ENCODE assay signal across 10 cellular contexts in the genomic region with DNA sequence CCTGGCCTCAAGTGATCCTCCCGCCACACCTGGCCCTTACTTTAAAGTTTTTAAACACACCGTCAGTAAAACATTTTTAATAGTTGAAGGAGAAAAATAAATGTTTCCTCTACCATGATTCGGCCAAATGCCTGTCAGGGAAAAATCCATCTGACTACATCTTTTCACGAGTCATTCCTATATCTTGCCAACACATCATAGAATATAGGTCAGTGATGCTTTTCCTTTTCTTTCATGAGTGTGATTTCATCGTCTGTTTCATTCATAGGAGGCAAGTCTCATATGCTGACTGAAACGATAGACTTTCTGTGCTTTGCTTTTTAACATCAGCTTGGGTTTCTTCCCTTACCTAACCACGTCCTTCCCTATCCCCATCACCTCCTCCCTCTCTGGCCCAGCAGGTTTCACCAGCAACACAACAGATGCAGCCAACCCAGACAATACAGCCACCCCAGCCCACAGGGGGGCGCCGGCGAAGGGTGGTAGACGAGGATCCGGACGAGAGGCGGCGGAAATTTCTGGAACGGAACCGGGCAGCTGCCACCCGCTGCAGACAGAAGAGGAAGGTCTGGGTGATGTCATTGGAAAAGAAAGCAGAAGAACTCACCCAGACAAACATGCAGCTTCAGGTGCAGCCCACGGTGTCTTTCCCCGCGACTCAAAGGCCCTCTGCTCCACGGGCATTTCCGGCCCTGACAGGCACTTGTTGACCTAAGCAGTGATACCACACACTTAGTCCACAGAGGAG.
DNase-seq lines count a peak whose midpoint lies in the region; ATAC-seq and TF ChIP-seq lines count a peak whose summit lies in the region.
"Had no signal": no experiment of that assay in that cellular context is flagged by ENCODE, and none has a peak within 500 bp of the region (broad histone marks: within the 10 kb centered on the region; RNA-seq: fewer than 3 reads in every experiment).

No MANE protein-coding gene starts in this region.

- no peaks in the 10 kb centered on the region for H3K9me3 Mint-ChIP-seq in activated T-helper 1 cell treated with anti-CD3 and anti-CD28 coated beads, Interleukin-12 subunit alpha, Interleukin-12 subunit beta, Interleukin-2, Interleukin-4 antibody, amounts not matched to agents 30 ng/mL and 10 ng/mL and 1 ng/mL, durations not matched to agents 14 hours and 24 hours and 36 hours

- TF ChIP-seq CTCF in LNCAP (IDR thresholded peaks at IDR 0.05): 0 out of 2 replicates have a peak, but pooled peaks have one; percentile 10
- no peak for TF ChIP-seq CTCF in colonic mucosa (IDR thresholded peaks at IDR 0.05)

- no peaks in the 10 kb centered on the region for H3K4me1 Mint-ChIP-seq in activated T-helper 1 cell treated with anti-CD3 and anti-CD28 coated beads, Interleukin-12 subunit alpha, Interleukin-12 subunit beta, Interleukin-2, Interleukin-4 antibody, amounts not matched to agents 30 ng/mL and 10 ng/mL and 1 ng/mL, durations not matched to agents 14 hours and 24 hours and 36 hours (ENCODE audit: low read depth)

- no peaks in the 10 kb centered on the region for H3K27me3 Mint-ChIP-seq in activated T-helper 1 cell treated with anti-CD3 and anti-CD28 coated beads, Interleukin-12 subunit alpha, Interleukin-12 subunit beta, Interleukin-2, Interleukin-4 antibody, amounts not matched to agents 30 ng/mL and 10 ng/mL and 1 ng/mL, durations not matched to agents 14 hours and 24 hours and 36 hours (ENCODE audit: insufficient read depth)

- no peak overlapping the region for H3K4me3 Mint-ChIP-seq in activated T-helper 1 cell treated with anti-CD3 and anti-CD28 coated beads, Interleukin-12 subunit alpha, Interleukin-12 subunit beta, Interleukin-2, Interleukin-4 antibody, amounts not matched to agents 30 ng/mL and 10 ng/mL and 1 ng/mL, durations not matched to agents 14 hours and 24 hours and 36 hours

- intact Hi-C loops in colonic mucosa (cut with DNase I): no loop called here
- intact Hi-C loops in posterior cingulate gyrus (cut with DNase I): no loop called here
- intact Hi-C loops in activated T-helper 1 cell treated with anti-CD3 and anti-CD28 coated beads, Interleukin-12 subunit alpha, Interleukin-12 subunit beta, Interleukin-2, Interleukin-4 antibody, amounts not matched to agents 30 ng/mL and 10 ng/mL and 1 ng/mL, durations not matched to agents 14 hours and 24 hours and 36 hours (cut with micrococcal nuclease): no loop called here

- H3K9me3 ChIP-seq in colonic mucosa: no peaks in the 10 kb centered on the region

- ATAC-seq in GM18520 (IDR thresholded peaks at IDR 0.05; ENCODE audit: unreplicated experiment): peak; percentile 38
- no peak for ATAC-seq in HG03095 (IDR thresholded peaks at IDR 0.05; ENCODE audit: unreplicated experiment)

- no peaks in the 10 kb centered on the region for H3K27me3 ChIP-seq in colonic mucosa

- DNase-seq in colonic mucosa (peak; percentile 36), posterior cingulate gyrus (peak in 7 of 10 donors; percentile 33 to 89 (median 36)), inferior parietal cortex (ENCODE audit: extremely low spot score) (no peak), T1000 (lab: John Stamatoyannopoulos, UW) (no peak)
- DNase-seq in activated T-helper 1 cell treated with anti-CD3 and anti-CD28 coated beads, Interleukin-12 subunit alpha, Interleukin-12 subunit beta, Interleukin-2, Interleukin-4 antibody, amounts not matched to agents 30 ng/mL and 10 ng/mL and 1 ng/mL, durations not matched to agents 14 hours and 24 hours and 36 hours (ENCODE audit: low spot score): no peak
- DNase-seq: cerebellar nuclear complex, Kasumi-1 had no signal

- H3K27ac ChIP-seq in colonic mucosa: no peak overlapping the region

- H3K36me3 Mint-ChIP-seq in activated T-helper 1 cell treated with anti-CD3 and anti-CD28 coated beads, Interleukin-12 subunit alpha, Interleukin-12 subunit beta, Interleukin-2, Interleukin-4 antibody, amounts not matched to agents 30 ng/mL and 10 ng/mL and 1 ng/mL, durations not matched to agents 14 hours and 24 hours and 36 hours (ENCODE audit: low read depth): no peaks in the 10 kb centered on the region

- H3K4me1 ChIP-seq in colonic mucosa: no peaks in the 10 kb centered on the region

- no peaks in the 10 kb centered on the region for H3K36me3 ChIP-seq in colonic mucosa

- no peak overlapping the region for H3K4me3 ChIP-seq in colonic mucosa

- no peak overlapping the region for H3K27ac Mint-ChIP-seq in activated T-helper 1 cell treated with anti-CD3 and anti-CD28 coated beads, Interleukin-12 subunit alpha, Interleukin-12 subunit beta, Interleukin-2, Interleukin-4 antibody, amounts not matched to agents 30 ng/mL and 10 ng/mL and 1 ng/mL, durations not matched to agents 14 hours and 24 hours and 36 hours

- no peak overlapping the region for H3K9ac ChIP-seq in colonic mucosa (ENCODE audit: low read depth in 2 of 2, low read length in 2 of 2)

Comparison
In these comparisons a context has a peak if more than half of its experiments do, and no peak if none do; other contexts are left out.
1. DNase-seq: peak in colonic mucosa (single experiment) and posterior cingulate gyrus (7 of 10); none in inferior parietal cortex (single experiment), activated T-helper 1 cell treated with anti-CD3 and anti-CD28 coated beads, Interleukin-12 subunit alpha, Interleukin-12 subunit beta, Interleukin-2, Interleukin-4 antibody, amounts not matched to agents 30 ng/mL and 10 ng/mL and 1 ng/mL, durations not matched to agents 14 hours and 24 hours and 36 hours (single experiment) and T1000 (single experiment).